ENCODE assay signal across 8 cellular contexts in genomic region chr17:80859004-80859941, GRCh38.
A peak's percentile ranks its signal among the peaks of the same experiment; 100 is the strongest.
DNase-seq lines count a peak whose midpoint lies in the region; ATAC-seq and TF ChIP-seq lines count a peak whose summit lies in the region.

No MANE protein-coding gene starts in this region.

- peak overlapping the region; percentile 36 for H3K4me3 Mint-ChIP-seq in neural progenitor cell

- H3F3A ChIP-seq in neural progenitor cell (ENCODE audit: low read depth), result peaks cover 6% of the 10 kb centered on the region

- H3K4me3 ChIP-seq in OCI-LY3 (ENCODE audit: low read length) (no peak overlapping the region), neural progenitor cell (no peak overlapping the region)

- peaks cover 22% of the 10 kb centered on the region for H3K4me1 Mint-ChIP-seq in neural progenitor cell

- no peak overlapping the region for H3K9ac ChIP-seq in OCI-LY3 (ENCODE audit: low read length)
- H3K9ac ChIP-seq in neural progenitor cell, result no peak overlapping the region

- no peaks in the 10 kb centered on the region for H3K79me2 ChIP-seq in OCI-LY3 (ENCODE audit: low read length)
- H3K79me2 ChIP-seq in neural progenitor cell (ENCODE audit: low read depth), result no peaks in the 10 kb centered on the region

- no peaks in the 10 kb centered on the region for H3K9me3 ChIP-seq in OCI-LY3 (ENCODE audit: insufficient read depth, low read length)
- no peaks in the 10 kb centered on the region for H3K9me3 ChIP-seq in neural progenitor cell (ENCODE audit: low read depth)

- H3K4me2 ChIP-seq in OCI-LY3 (ENCODE audit: low read length) (no peak overlapping the region), neural progenitor cell (peak overlapping the region; percentile 5)

- H3K27me3 ChIP-seq in OCI-LY3 (ENCODE audit: low read depth, low read length), result no peaks in the 10 kb centered on the region
- no peaks in the 10 kb centered on the region for H3K27me3 ChIP-seq in neural progenitor cell

- H4K20me1 ChIP-seq in OCI-LY3 (ENCODE audit: insufficient read depth, low read length) (no peaks in the 10 kb centered on the region), neural progenitor cell (ENCODE audit: low read depth) (no peaks in the 10 kb centered on the region)

- H3K36me3 ChIP-seq in OCI-LY3 (replicated peaks; ENCODE audit: low read depth, low read length) (peaks cover 24% of the 10 kb centered on the region), neural progenitor cell (no peaks in the 10 kb centered on the region)

- no peak overlapping the region for H3K27ac ChIP-seq in OCI-LY3 (ENCODE audit: low read length)
- no peak overlapping the region for H3K27ac ChIP-seq in epithelial cell of prostate
- H3K27ac ChIP-seq in neural progenitor cell, result no peak overlapping the region

- ATAC-seq in GM18907 (IDR thresholded peaks at IDR 0.05; ENCODE audit: unreplicated experiment) (no peak), HG03095 (IDR thresholded peaks at IDR 0.05; ENCODE audit: unreplicated experiment) (no peak)

- H3K27me3 Mint-ChIP-seq in neural progenitor cell (ENCODE audit: insufficient read depth, low read depth), result peaks cover 4% of the 10 kb centered on the region

- H3K27ac Mint-ChIP-seq in neural progenitor cell, result peak overlapping the region; percentile 96

- H2AFZ ChIP-seq in OCI-LY3 (ENCODE audit: low read depth, low read length), result no peak overlapping the region
- no peak overlapping the region for H2AFZ ChIP-seq in neural progenitor cell (replicated peaks)

- DNase-seq in G401 (ENCODE audit: low spot score), result peak; percentile 71
- peak; percentile 10 for DNase-seq in epithelial cell of prostate (ENCODE audit: low read depth, low spot score)
- peak; percentile 41 for DNase-seq in neural progenitor cell (ENCODE audit: low spot score)
- no peak for DNase-seq in NCI-H1417 treated with DMSO at 0.1 percent for 48 hours (lab: John Stamatoyannopoulos, UW)
- DNase-seq in OCI-M1 (lab: John Stamatoyannopoulos, UW), result no peak

- H3K4me1 ChIP-seq in OCI-LY3 (ENCODE audit: low read length) (peaks cover 27% of the 10 kb centered on the region), neural progenitor cell (peaks cover 11% of the 10 kb centered on the region)

- TF ChIP-seq CTCF in OCI-LY3 (IDR thresholded peaks at IDR 0.05; ENCODE audit: low read depth, low read length), result 0 out of 2 replicates have a peak, but pooled peaks have one; percentile 11
- no peak for TF ChIP-seq CTCF in neural progenitor cell (IDR thresholded peaks at IDR 0.05)

- peaks cover 23% of the 10 kb centered on the region for H3K36me3 Mint-ChIP-seq in neural progenitor cell

- in situ Hi-C loops in G401 (cut with HindIII; ENCODE audit: low sequenced_read_pairs), result no loop called here

- H3K9me3 Mint-ChIP-seq in neural progenitor cell, result peaks cover 4% of the 10 kb centered on the region

Comparison
In these comparisons a context has a peak if more than half of its experiments do, and no peak if none do; other contexts are left out.
1. DNase-seq: peak in G401 (single experiment), epithelial cell of prostate (single experiment) and neural progenitor cell (single experiment); none in NCI-H1417 treated with DMSO at 0.1 percent for 48 hours (single experiment) and OCI-M1 (single experiment).